Comparison of ENCODE assay signal across 8 cellular contexts in genomic region chr17:75843577-75844529, GRCh38. TPM values are rescaled to one million over a fixed set of nuclear protein-coding genes. Genes with fewer than 3 reads are reported as not detected.
DNase-seq lines count a peak whose midpoint lies in the region; ATAC-seq, FAIRE-seq and TF ChIP-seq lines count a peak whose summit lies in the region.

Gene UNC13D (minus strand): TSS chr17:75844404. CDS start chr17:75844337, 67 bp downstream.

- H3K4me3 ChIP-seq in GM12865 (ENCODE audit: low read depth, low read length) (peak within 1 kb of the TSS; percentile 87), small intestine (ENCODE audit: low read depth in 1 of 2, low read length in 2 of 2) (peak within 1 kb of the TSS; percentile 40 to 59)

- no peaks in the 10 kb centered on the region for H3K9me3 ChIP-seq in small intestine (ENCODE audit: control insufficient read depth, low read depth)

- ATAC-seq in Right ventricle myocardium superior (ENCODE audit: poor library complexity) = peak; percentile 18

- H3K27ac ChIP-seq in small intestine (ENCODE audit: low read depth in 1 of 2, low read length in 1 of 2) = peak within 1 kb of the TSS; percentile 84 to 88

- intact Hi-C loops in Right ventricle myocardium superior (cut with DNase I) = no loop called here

- DNase-seq in GM12865 (ENCODE audit: low read depth) = peak; percentile 69
- DNase-seq in MV-4-11 (lab: John Stamatoyannopoulos, UW) = peak; percentile 70
- peak; percentile 48 for DNase-seq in activated T-cell treated with anti-CD3 and anti-CD28 coated beads for 48 hours (ENCODE audit: low read depth)
- peak; percentile 63 for DNase-seq in Right ventricle myocardium superior
- peak; percentile 54 for DNase-seq in small intestine
- no peak for DNase-seq in cortex of kidney (lab: John Stamatoyannopoulos, UW)
- no peak for DNase-seq in NCI-H524 treated with DMSO at 0.1 percent for 48 hours (lab: John Stamatoyannopoulos, UW)
- no peak for DNase-seq in NCI-H187 (lab: John Stamatoyannopoulos, UW)

- no peak for TF ChIP-seq CTCF in GM12865 (IDR thresholded peaks at IDR 0.05; ENCODE audit: insufficient read depth, low read depth, low read length, missing control alignments)

- 15 to 38% (median 18%) methylated on average over 34 to 35 of the region's 35 CpGs for whole genome bisulfite sequencing in small intestine, 3 donors

- peaks cover 2 to 7% of the 10 kb centered on the region in 2 donors for H3K4me1 ChIP-seq in small intestine (ENCODE audit: control insufficient read depth in 2 of 2, insufficient read depth in 1 of 2, low read depth in 1 of 2, low read length in 1 of 2)

- FAIRE-seq in small intestine (lab: Jason Lieb, UNC) = no peak

- peaks cover 11 to 16% of the 10 kb centered on the region in 2 donors for H3K36me3 ChIP-seq in small intestine (ENCODE audit: control insufficient read depth in 2 of 2, insufficient read depth in 2 of 2, low read length in 2 of 2)

- no peaks in the 10 kb centered on the region for H3K27me3 ChIP-seq in small intestine (ENCODE audit: control insufficient read depth in 2 of 2, insufficient read depth in 2 of 2, low read length in 2 of 2)

RNA-seq across cellular contexts. Expression of gene UNC13D, which starts in this region (rescaled TPM):
- total RNA-seq in Right ventricle myocardium superior = 10.6 TPM
- polyA plus RNA-seq in small intestine = 10 to 100 TPM in 2 of 3 donors, 1 to 10 TPM in 1; 9.8 to 40.3 (median 15.3) TPM

Comparison
In these comparisons a context has a peak if more than half of its experiments do, and no peak if none do; other contexts are left out.
1. DNase-seq: peak in GM12865 (single experiment), MV-4-11 (single experiment), activated T-cell treated with anti-CD3 and anti-CD28 coated beads for 48 hours (single experiment), Right ventricle myocardium superior (single experiment) and small intestine (single experiment); none in cortex of kidney (single experiment), NCI-H524 treated with DMSO at 0.1 percent for 48 hours (single experiment) and NCI-H187 (0 of 2).